Comparison of ENCODE assay signal across 16 cellular contexts in the genomic region with DNA sequence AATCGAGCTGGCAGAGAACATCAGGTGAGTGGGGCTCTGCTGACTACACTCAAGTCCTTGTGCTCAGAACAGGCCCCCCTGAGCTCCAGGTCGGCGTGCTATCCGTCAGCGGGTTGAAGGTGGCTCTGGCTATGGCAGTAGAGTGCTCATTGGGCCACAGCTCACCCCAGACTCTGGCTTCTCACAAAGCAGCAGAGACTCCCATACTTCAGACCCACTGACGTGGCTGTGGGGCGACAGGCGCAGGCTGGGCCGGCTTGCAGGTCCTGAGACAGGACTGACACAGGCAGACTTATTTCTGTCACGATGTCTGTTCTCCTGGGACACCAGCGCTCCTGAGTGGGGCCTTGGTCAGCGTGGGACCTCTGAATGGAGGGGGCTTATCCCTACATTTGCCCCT. TPM values are rescaled to one million over a fixed set of nuclear protein-coding genes. Genes with fewer than 3 reads are reported as not detected.
"Had no signal": no experiment of that assay in that cellular context is flagged by ENCODE, and none has a peak within 500 bp of the region (broad histone marks: within the 10 kb centered on the region; RNA-seq: fewer than 3 reads in every experiment).

No MANE protein-coding gene starts in this region.

RNA-seq across cellular contexts. Expression of gene C1QTNF9B, which starts 2.6 kb away (rescaled TPM):
- total RNA-seq: activated naive CD4-positive, alpha-beta T cell treated with anti-CD3 and anti-CD28 coated beads for 36 hours; activated naive CD4-positive, alpha-beta T cell treated with anti-CD3 and anti-CD28 coated beads, Interleukin-2, amount 50 U/mL, for 72 hours; activated naive CD8-positive, alpha-beta T cell treated with anti-CD3 and anti-CD28 coated beads for 36 hours; activated naive CD8-positive, alpha-beta T cell treated with anti-CD3 and anti-CD28 coated beads, Interleukin-2, amount 10 ng/mL, durations not matched to agents 7 days and 5 days; activated T-cell treated with anti-CD3 and anti-CD28 coated beads, Interleukin-2, amount 50 U/mL, for 4 hours; activated T-cell treated with anti-CD3 and anti-CD28 coated beads, Interleukin-2, amount 50 U/mL, for 72 hours; activated T-helper 1 cell treated with anti-CD3 and anti-CD28 coated beads, Interleukin-12 subunit alpha, Interleukin-12 subunit beta, Interleukin-2, Interleukin-4 antibody, amounts not matched to agents 30 ng/mL and 10 ng/mL and 1 ng/mL, durations not matched to agents 14 hours and 24 hours and 36 hours; activated T-helper 17 cell treated with anti-CD3 and anti-CD28 coated beads, Interleukin-2, amount 50 U/mL, for 72 hours; activated T-helper 2 cell treated with anti-CD3 and anti-CD28 coated beads, Interferon-gamma antibody, Interleukin-2, Interleukin-4, amounts not matched to agents 10 μg/mL and 5 μg/mL and 100 μg/mL, durations not matched to agents 14 hours and 24 hours and 36 hours; adrenal gland; ascending aorta; astrocyte; body of pancreas; cerebellum; chondrocyte had no signal
- polyA plus RNA-seq: aorta had no signal
